ENCODE assay signal across 8 cellular contexts in genomic region chr14:52351561-52352491, GRCh38. TPM values are rescaled to one million over a fixed set of nuclear protein-coding genes. Genes with fewer than 3 reads are reported as not detected.
DNase-seq lines count a peak whose midpoint lies in the region; ATAC-seq and TF ChIP-seq lines count a peak whose summit lies in the region.

No MANE protein-coding gene starts in this region.

- intact Hi-C loops in PC-3 (cut with micrococcal nuclease), result loop anchor here (2.0 kb wide), 1 partner anchor 17 kb away; no protein-coding TSS in a partner anchor

- no peak overlapping the region for H3K4me3 ChIP-seq in PC-3 (ENCODE audit: low read length)
- H3K4me3 ChIP-seq in fibroblast of mammary gland (ENCODE audit: control insufficient read depth, low read depth, low read length), result no peak overlapping the region

- no peaks in the 10 kb centered on the region for H3K9me3 ChIP-seq in PC-3 (ENCODE audit: low read length)

- H3K27ac ChIP-seq in PC-3 (ENCODE audit: low read length) (peak overlapping the region; percentile 17), RWPE1 (no peak overlapping the region)

- H3F3A ChIP-seq in PC-3 (ENCODE audit: low read length, unreplicated experiment), result peaks cover 22% of the 10 kb centered on the region

- H3K9ac ChIP-seq in PC-3 (ENCODE audit: low read length), result no peak overlapping the region

- no peaks in the 10 kb centered on the region for H4K20me1 ChIP-seq in PC-3 (ENCODE audit: low read length)

- peaks cover 87% of the 10 kb centered on the region for H3K4me1 ChIP-seq in PC-3 (ENCODE audit: insufficient read depth, low read length)

- no peak for TF ChIP-seq CTCF in PC-3 (conservative IDR thresholded peaks at IDR 0.05; ENCODE audit: low read depth, low read length)
- TF ChIP-seq CTCF in fibroblast of mammary gland (conservative IDR thresholded peaks at IDR 0.05; ENCODE audit: control insufficient read depth, insufficient read depth, low read depth, low read length), result no peak
- TF ChIP-seq CTCF in RWPE1 (conservative IDR thresholded peaks at IDR 0.05; ENCODE audit: low read depth), result no peak

- no peaks in the 10 kb centered on the region for H3K27me3 ChIP-seq in PC-3 (ENCODE audit: low read length)

- no TSS peak for BruUV-seq in PC-3 (replicated peaks; lab: Mats Ljungman, UMichigan)

- H3K9me2 ChIP-seq in PC-3 (replicated peaks; ENCODE audit: low read length), result no peaks in the 10 kb centered on the region

- CTCF ChIA-PET in PC-3 (lab: Charles Lee) (no interaction called here), RWPE1 (lab: Yijun Ruan, JAX) (no interaction called here)

- POLR2A ChIA-PET in PC-3 (lab: Charles Lee; ENCODE audit: unreplicated experiment) (interaction anchor here (0.6 kb wide), 1 partner anchor 41 kb away, joined by 6 read pairs; no protein-coding TSS in a partner anchor), RWPE1 (lab: Yijun Ruan, JAX; ENCODE audit: low non-redundant PET) (no interaction called here)

- ATAC-seq in GM21529 (IDR thresholded peaks at IDR 0.05; ENCODE audit: unreplicated experiment), result peak; percentile 67
- peak; percentile 11 for ATAC-seq in PC-3
- ATAC-seq in stimulated activated naive CD8-positive, alpha-beta T cell treated with anti-CD3 and anti-CD28 coated beads, Interleukin-15, Interleukin-2, amounts not matched to agents 100 U/mL and 50 U/mL, for 24 hours, result peak; percentile 91
- ATAC-seq in GM21360 (IDR thresholded peaks at IDR 0.05; ENCODE audit: unreplicated experiment), result no peak

- no peaks in the 10 kb centered on the region for H3K79me2 ChIP-seq in PC-3 (ENCODE audit: low read length)

- H3K4me2 ChIP-seq in PC-3 (ENCODE audit: low read length), result no peak overlapping the region

- H3K36me3 ChIP-seq in PC-3 (ENCODE audit: low read depth, low read length), result no peaks in the 10 kb centered on the region

- H2AFZ ChIP-seq in PC-3 (ENCODE audit: low read length), result no peak overlapping the region

- peak; percentile 72 for DNase-seq in ELR (ENCODE audit: low read depth)
- DNase-seq in PC-3, result peak; percentile 57
- DNase-seq in fibroblast of mammary gland (ENCODE audit: low read depth), result peak; percentile 87
- DNase-seq in stimulated activated naive CD8-positive, alpha-beta T cell treated with anti-CD3 and anti-CD28 coated beads, Interleukin-15, Interleukin-2, amounts not matched to agents 100 U/mL and 50 U/mL, for 24 hours, result peak; percentile 47
- DNase-seq in RWPE1 (ENCODE audit: low spot score), result no peak
- DNase-seq in NCI-H146 treated with DMSO at 0.1 percent for 48 hours (lab: John Stamatoyannopoulos, UW; ENCODE audit: unreplicated experiment), result no peak

RNA-seq across cellular contexts. Expression of gene PTGER2, which starts 37.7 kb away (rescaled TPM):
- total RNA-seq in PC-3 (2014; rRNA removed), result 4.6 and 4.7 TPM in 2 replicates

Comparison
In these comparisons a context has a peak if more than half of its experiments do, and no peak if none do; other contexts are left out.
1. DNase-seq: peak in ELR (single experiment), PC-3 (single experiment), fibroblast of mammary gland (single experiment) and stimulated activated naive CD8-positive, alpha-beta T cell treated with anti-CD3 and anti-CD28 coated beads, Interleukin-15, Interleukin-2, amounts not matched to agents 100 U/mL and 50 U/mL, for 24 hours (single experiment); none in RWPE1 (single experiment) and NCI-H146 treated with DMSO at 0.1 percent for 48 hours (single experiment).